ENCODE assay signal across 8 cellular contexts in genomic region chr12:57765003-57765697, GRCh38. TPM values are rescaled to one million over a fixed set of nuclear protein-coding genes. Genes with fewer than 3 reads are reported as not detected.
DNase-seq lines count a peak whose midpoint lies in the region; ATAC-seq and TF ChIP-seq lines count a peak whose summit lies in the region.

No MANE protein-coding gene starts in this region.

- H3K9me3 Mint-ChIP-seq in activated naive CD8-positive, alpha-beta T cell treated with anti-CD3 and anti-CD28 coated beads for 36 hours: no peaks in the 10 kb centered on the region

- H3K27ac Mint-ChIP-seq in activated naive CD8-positive, alpha-beta T cell treated with anti-CD3 and anti-CD28 coated beads for 36 hours: peak overlapping the region; percentile 79

- H3K27me3 ChIP-seq in Peyer's patch: peaks cover 0 to 13% of the 10 kb centered on the region in 2 donors

- H3K4me1 ChIP-seq in Peyer's patch: peaks cover 0 to 28% (median 22%) of the 10 kb centered on the region in 4 donors

- peak; percentile 66 for TF ChIP-seq CTCF in GM12874 (IDR thresholded peaks at IDR 0.05; ENCODE audit: insufficient read depth, low read depth, low read length)
- peak; percentile 32 for TF ChIP-seq CTCF in HFF-Myc (IDR thresholded peaks at IDR 0.05; ENCODE audit: low read depth, low read length, missing control alignments)
- peak in 5 of 6 experiments; percentile 1 to 24 (median 16) for TF ChIP-seq CTCF in Peyer's patch (IDR thresholded peaks at IDR 0.05)

- H3K27ac ChIP-seq in Peyer's patch: peak overlapping the region in 1 of 4 donors; percentile 19

- H3K4me3 ChIP-seq in HFF-Myc (replicated peaks; ENCODE audit: low read depth, low read length) (peak overlapping the region; percentile 32), Peyer's patch (peak overlapping the region; percentile 41 to 59 (median 52)), iPS-11a (ENCODE audit: low read depth, low read length) (peak overlapping the region; percentile 42)

- peaks cover 42% of the 10 kb centered on the region for H3K4me1 Mint-ChIP-seq in activated naive CD8-positive, alpha-beta T cell treated with anti-CD3 and anti-CD28 coated beads for 36 hours

- DNase-seq in HFF-Myc (ENCODE audit: extremely low read depth, low read depth) (no peak), Peyer's patch (peak; percentile 41 to 78 (median 70)), NCI-H128 (lab: John Stamatoyannopoulos, UW; ENCODE audit: unreplicated experiment) (no peak)
- DNase-seq in activated naive CD8-positive, alpha-beta T cell treated with anti-CD3 and anti-CD28 coated beads for 36 hours: peak; percentile 66
- DNase-seq in stimulated activated CD4-positive, alpha-beta T cell treated with anti-CD3 and anti-CD28 coated beads, Interleukin-12 subunit alpha, Interleukin-12 subunit beta, amount 100 ng/mL, for 4 hours: peak; percentile 67

- no peaks in the 10 kb centered on the region for H3K36me3 ChIP-seq in Peyer's patch

- peaks cover 50% of the 10 kb centered on the region for H3K36me3 Mint-ChIP-seq in activated naive CD8-positive, alpha-beta T cell treated with anti-CD3 and anti-CD28 coated beads for 36 hours

- ATAC-seq in GM18873 (IDR thresholded peaks at IDR 0.05; ENCODE audit: low FRiP score, unreplicated experiment): no peak

- peak overlapping the region; percentile 89 for H3K4me3 Mint-ChIP-seq in activated naive CD8-positive, alpha-beta T cell treated with anti-CD3 and anti-CD28 coated beads for 36 hours

- peaks cover 5% of the 10 kb centered on the region for H3K27me3 Mint-ChIP-seq in activated naive CD8-positive, alpha-beta T cell treated with anti-CD3 and anti-CD28 coated beads for 36 hours

- no peaks in the 10 kb centered on the region for H3K9me3 ChIP-seq in Peyer's patch

- no peak for TF ChIP-seq POLR2A in Peyer's patch (IDR thresholded peaks at IDR 0.05)

RNA-seq across cellular contexts. Expression of gene CYP27B1, which starts 1.7 kb away (rescaled TPM):
- total RNA-seq in Peyer's patch: 1 to 10 TPM in 1 of 4 donors, not detected in 3; 1.7 TPM
- total RNA-seq in activated naive CD8-positive, alpha-beta T cell treated with anti-CD3 and anti-CD28 coated beads for 36 hours: 10 to 100 TPM in 1 of 2 experiments, 1 to 10 TPM in 1; 9.6 to 12.0 TPM

RNA-seq across cellular contexts. Expression of gene METTL1, which starts 6.8 kb away (rescaled TPM):
- 10 to 100 TPM in 1 of 4 donors, 1 to 10 TPM in 3; 1.2 to 26.4 (median 8.0) TPM for total RNA-seq in Peyer's patch
- total RNA-seq in activated naive CD8-positive, alpha-beta T cell treated with anti-CD3 and anti-CD28 coated beads for 36 hours: 10 to 100 TPM; 59.6 to 60.1 TPM

RNA-seq across cellular contexts. Expression of gene EEF1AKMT3, which starts 7.3 kb away (rescaled TPM):
- total RNA-seq in Peyer's patch: 1 to 10 TPM; 1.4 to 7.4 (median 2.7) TPM
- 1 to 10 TPM; 3.7 to 3.9 TPM for total RNA-seq in activated naive CD8-positive, alpha-beta T cell treated with anti-CD3 and anti-CD28 coated beads for 36 hours

RNA-seq across cellular contexts. Expression of gene MARCHF9, which starts 10.2 kb away (rescaled TPM):
- total RNA-seq in Peyer's patch: 10 to 100 TPM in 2 of 4 donors, 1 to 10 TPM in 2; 7.4 to 17.2 (median 10.6) TPM
- 10 to 100 TPM; 18.2 to 19.2 TPM for total RNA-seq in activated naive CD8-positive, alpha-beta T cell treated with anti-CD3 and anti-CD28 coated beads for 36 hours

RNA-seq across cellular contexts. Expression of gene CDK4, which starts 13.0 kb away (rescaled TPM):
- 10 to 100 TPM; 14.7 to 97.4 (median 28.8) TPM for total RNA-seq in Peyer's patch
- total RNA-seq in activated naive CD8-positive, alpha-beta T cell treated with anti-CD3 and anti-CD28 coated beads for 36 hours: 100 to 1,000 TPM; 275 to 304 TPM

Comparison
In these comparisons a context has a peak if more than half of its experiments do, and no peak if none do; other contexts are left out.
1. CTCF ChIP-seq: peak in every context shown above with its lines; median percentile 66 in GM12874; 32 in HFF-Myc; 16 in Peyer's patch.
2. DNase-seq: peak in Peyer's patch (3 of 3), activated naive CD8-positive, alpha-beta T cell treated with anti-CD3 and anti-CD28 coated beads for 36 hours (single experiment) and stimulated activated CD4-positive, alpha-beta T cell treated with anti-CD3 and anti-CD28 coated beads, Interleukin-12 subunit alpha, Interleukin-12 subunit beta, amount 100 ng/mL, for 4 hours (single experiment); none in HFF-Myc (single experiment) and NCI-H128 (single experiment).
3. Peak in every context shown above with its lines, with median percentiles within 50 percentile points of each other: H3K4me3 ChIP-seq.